Comparison of ENCODE assay signal across 1 cellular context in the genomic region with DNA sequence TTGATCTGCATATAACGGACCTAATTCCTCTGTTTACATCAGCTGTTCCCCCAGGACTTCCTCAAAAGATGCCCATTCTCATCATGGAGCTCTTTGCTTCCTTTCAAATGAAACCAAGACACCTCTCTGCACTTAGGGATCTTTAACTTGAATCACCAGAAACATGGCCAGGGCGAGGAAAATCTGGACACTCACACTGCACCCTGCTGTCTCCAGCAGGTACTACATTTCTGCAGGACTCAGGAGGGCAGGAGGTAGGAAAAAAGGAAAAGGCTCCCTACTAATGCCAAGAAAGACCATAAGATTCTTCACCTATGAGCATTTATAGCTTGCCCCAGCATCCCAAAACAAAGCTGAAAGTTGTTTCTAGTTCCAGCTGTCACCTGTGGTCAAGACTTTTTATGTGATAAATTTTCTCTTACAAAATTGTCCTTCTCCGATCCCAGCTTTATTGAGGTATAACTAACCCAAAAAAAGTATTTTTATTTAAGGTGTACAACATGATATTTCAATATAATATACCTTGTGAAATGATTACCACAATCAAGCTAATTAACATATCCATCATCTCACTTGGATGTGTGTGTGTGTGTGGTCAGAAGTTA.
TF ChIP-seq lines count a peak whose summit lies in the region.

No MANE protein-coding gene starts in this region.

TF ChIP-seq in H1, 55 proteins besides CTCF, POLR2A, EP300 and RAD21 (continued from another document):
- TF ChIP-seq, protein P1, sequence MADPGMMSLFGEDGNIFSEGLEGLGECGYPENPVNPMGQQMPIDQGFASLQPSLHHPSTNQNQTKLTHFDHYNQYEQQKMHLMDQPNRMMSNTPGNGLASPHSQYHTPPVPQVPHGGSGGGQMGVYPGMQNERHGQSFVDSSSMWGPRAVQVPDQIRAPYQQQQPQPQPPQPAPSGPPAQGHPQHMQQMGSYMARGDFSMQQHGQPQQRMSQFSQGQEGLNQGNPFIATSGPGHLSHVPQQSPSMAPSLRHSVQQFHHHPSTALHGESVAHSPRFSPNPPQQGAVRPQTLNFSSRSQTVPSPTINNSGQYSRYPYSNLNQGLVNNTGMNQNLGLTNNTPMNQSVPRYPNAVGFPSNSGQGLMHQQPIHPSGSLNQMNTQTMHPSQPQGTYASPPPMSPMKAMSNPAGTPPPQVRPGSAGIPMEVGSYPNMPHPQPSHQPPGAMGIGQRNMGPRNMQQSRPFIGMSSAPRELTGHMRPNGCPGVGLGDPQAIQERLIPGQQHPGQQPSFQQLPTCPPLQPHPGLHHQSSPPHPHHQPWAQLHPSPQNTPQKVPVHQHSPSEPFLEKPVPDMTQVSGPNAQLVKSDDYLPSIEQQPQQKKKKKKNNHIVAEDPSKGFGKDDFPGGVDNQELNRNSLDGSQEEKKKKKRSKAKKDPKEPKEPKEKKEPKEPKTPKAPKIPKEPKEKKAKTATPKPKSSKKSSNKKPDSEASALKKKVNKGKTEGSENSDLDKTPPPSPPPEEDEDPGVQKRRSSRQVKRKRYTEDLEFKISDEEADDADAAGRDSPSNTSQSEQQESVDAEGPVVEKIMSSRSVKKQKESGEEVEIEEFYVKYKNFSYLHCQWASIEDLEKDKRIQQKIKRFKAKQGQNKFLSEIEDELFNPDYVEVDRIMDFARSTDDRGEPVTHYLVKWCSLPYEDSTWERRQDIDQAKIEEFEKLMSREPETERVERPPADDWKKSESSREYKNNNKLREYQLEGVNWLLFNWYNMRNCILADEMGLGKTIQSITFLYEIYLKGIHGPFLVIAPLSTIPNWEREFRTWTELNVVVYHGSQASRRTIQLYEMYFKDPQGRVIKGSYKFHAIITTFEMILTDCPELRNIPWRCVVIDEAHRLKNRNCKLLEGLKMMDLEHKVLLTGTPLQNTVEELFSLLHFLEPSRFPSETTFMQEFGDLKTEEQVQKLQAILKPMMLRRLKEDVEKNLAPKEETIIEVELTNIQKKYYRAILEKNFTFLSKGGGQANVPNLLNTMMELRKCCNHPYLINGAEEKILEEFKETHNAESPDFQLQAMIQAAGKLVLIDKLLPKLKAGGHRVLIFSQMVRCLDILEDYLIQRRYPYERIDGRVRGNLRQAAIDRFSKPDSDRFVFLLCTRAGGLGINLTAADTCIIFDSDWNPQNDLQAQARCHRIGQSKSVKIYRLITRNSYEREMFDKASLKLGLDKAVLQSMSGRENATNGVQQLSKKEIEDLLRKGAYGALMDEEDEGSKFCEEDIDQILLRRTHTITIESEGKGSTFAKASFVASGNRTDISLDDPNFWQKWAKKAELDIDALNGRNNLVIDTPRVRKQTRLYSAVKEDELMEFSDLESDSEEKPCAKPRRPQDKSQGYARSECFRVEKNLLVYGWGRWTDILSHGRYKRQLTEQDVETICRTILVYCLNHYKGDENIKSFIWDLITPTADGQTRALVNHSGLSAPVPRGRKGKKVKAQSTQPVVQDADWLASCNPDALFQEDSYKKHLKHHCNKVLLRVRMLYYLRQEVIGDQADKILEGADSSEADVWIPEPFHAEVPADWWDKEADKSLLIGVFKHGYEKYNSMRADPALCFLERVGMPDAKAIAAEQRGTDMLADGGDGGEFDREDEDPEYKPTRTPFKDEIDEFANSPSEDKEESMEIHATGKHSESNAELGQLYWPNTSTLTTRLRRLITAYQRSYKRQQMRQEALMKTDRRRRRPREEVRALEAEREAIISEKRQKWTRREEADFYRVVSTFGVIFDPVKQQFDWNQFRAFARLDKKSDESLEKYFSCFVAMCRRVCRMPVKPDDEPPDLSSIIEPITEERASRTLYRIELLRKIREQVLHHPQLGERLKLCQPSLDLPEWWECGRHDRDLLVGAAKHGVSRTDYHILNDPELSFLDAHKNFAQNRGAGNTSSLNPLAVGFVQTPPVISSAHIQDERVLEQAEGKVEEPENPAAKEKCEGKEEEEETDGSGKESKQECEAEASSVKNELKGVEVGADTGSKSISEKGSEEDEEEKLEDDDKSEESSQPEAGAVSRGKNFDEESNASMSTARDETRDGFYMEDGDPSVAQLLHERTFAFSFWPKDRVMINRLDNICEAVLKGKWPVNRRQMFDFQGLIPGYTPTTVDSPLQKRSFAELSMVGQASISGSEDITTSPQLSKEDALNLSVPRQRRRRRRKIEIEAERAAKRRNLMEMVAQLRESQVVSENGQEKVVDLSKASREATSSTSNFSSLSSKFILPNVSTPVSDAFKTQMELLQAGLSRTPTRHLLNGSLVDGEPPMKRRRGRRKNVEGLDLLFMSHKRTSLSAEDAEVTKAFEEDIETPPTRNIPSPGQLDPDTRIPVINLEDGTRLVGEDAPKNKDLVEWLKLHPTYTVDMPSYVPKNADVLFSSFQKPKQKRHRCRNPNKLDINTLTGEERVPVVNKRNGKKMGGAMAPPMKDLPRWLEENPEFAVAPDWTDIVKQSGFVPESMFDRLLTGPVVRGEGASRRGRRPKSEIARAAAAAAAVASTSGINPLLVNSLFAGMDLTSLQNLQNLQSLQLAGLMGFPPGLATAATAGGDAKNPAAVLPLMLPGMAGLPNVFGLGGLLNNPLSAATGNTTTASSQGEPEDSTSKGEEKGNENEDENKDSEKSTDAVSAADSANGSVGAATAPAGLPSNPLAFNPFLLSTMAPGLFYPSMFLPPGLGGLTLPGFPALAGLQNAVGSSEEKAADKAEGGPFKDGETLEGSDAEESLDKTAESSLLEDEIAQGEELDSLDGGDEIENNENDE (IDR thresholded peaks at IDR 0.05; ENCODE audit: insufficient replicate concordance, low read length), result no peak
- TF ChIP-seq CTBP2 (IDR thresholded peaks at IDR 0.05; ENCODE audit: borderline replicate concordance, insufficient read depth, insufficient read length, low read length) (no peak), NANOG (IDR thresholded peaks at IDR 0.05; ENCODE audit: insufficient read depth, low read depth, low read length, poor library complexity, severe bottlenecking) (no peak), RXRA (IDR thresholded peaks at IDR 0.05; ENCODE audit: insufficient read depth, low read depth, low read length) (no peak), CEBPB (IDR thresholded peaks at IDR 0.05; ENCODE audit: low read depth, low read length) (no peak), POLR2AphosphoS5 (IDR thresholded peaks at IDR 0.05; ENCODE audit: low read depth, low read length) (no peak), KDM5A (IDR thresholded peaks at IDR 0.05; ENCODE audit: low read length) (no peak), CHD1 (IDR thresholded peaks at IDR 0.05; ENCODE audit: low read depth, low read length) (no peak), TAF1 (IDR thresholded peaks at IDR 0.05; ENCODE audit: low read depth, low read length) (no peak), PHF8 (conservative IDR thresholded peaks at IDR 0.05; ENCODE audit: low read depth, low read length) (no peak), BCL11A (IDR thresholded peaks at IDR 0.05; ENCODE audit: low read depth in 2 of 2, low read length in 2 of 2) (no peak), POU5F1 (IDR thresholded peaks at IDR 0.05; ENCODE audit: low read depth, low read length) (no peak), TCF12 (IDR thresholded peaks at IDR 0.05; ENCODE audit: low read depth, low read length) (no peak), RFX5 (IDR thresholded peaks at IDR 0.05; ENCODE audit: borderline replicate concordance, low read depth, low read length) (no peak)
- TF ChIP-seq, protein P2, sequence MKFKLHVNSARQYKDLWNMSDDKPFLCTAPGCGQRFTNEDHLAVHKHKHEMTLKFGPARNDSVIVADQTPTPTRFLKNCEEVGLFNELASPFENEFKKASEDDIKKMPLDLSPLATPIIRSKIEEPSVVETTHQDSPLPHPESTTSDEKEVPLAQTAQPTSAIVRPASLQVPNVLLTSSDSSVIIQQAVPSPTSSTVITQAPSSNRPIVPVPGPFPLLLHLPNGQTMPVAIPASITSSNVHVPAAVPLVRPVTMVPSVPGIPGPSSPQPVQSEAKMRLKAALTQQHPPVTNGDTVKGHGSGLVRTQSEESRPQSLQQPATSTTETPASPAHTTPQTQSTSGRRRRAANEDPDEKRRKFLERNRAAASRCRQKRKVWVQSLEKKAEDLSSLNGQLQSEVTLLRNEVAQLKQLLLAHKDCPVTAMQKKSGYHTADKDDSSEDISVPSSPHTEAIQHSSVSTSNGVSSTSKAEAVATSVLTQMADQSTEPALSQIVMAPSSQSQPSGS (IDR thresholded peaks at IDR 0.05; ENCODE audit: low read length), result no peak
